Comparison of ENCODE assay signal across 21 cellular contexts in the genomic region with DNA sequence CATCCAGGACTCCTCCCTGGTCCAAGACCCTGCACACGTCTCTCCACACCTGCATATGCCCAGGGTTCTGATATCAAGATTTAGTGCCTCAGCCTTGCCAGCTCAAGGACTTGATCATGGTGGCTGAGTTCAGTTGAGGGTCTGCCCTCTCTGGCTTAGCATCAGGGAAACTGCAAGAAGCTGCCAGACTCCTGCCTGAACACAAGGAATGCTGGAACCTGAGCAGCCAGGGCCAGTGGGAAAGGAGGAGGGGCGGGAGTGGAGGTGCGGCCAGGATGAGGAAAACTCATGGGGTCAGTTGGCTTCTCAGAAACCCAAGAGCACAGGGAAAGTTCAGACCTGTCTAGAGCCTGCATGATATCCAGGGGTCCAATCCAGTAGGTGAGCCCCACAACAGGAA.
"Had no signal": no experiment of that assay in that cellular context is flagged by ENCODE, and none has a peak within 500 bp of the region (broad histone marks: within the 10 kb centered on the region; RNA-seq: fewer than 3 reads in every experiment).

No MANE protein-coding gene starts in this region.

- H3K4me1 ChIP-seq: gastroesophageal sphincter, neural progenitor cell, pancreas, prostate gland, right lobe of liver, stomach, transverse colon had no signal

- DNase-seq: cortex of kidney; effector memory CD4-positive, alpha-beta T cell; left colon; mammary epithelial cell; natural killer cell; occipital lobe; pancreas; right lobe of liver; stimulated activated CD4-positive, alpha-beta T cell treated with anti-CD3 and anti-CD28 coated beads, Interleukin-12 subunit alpha, Interleukin-12 subunit beta, amount 100 ng/mL, for 4 hours; stimulated activated naive CD4-positive, alpha-beta T cell; stomach; transverse colon had no signal

- FAIRE-seq: pancreas had no signal

- H3K9ac ChIP-seq: neural progenitor cell had no signal

- H2AFZ ChIP-seq: neural progenitor cell had no signal

- H3K9me3 ChIP-seq: esophagus muscularis mucosa, gastroesophageal sphincter, pancreas, prostate gland, right lobe of liver, stomach, thoracic aorta, transverse colon had no signal

- H3K27me3 ChIP-seq: neural progenitor cell, pancreas, right lobe of liver, transverse colon had no signal

- H3K27ac Mint-ChIP-seq: mesothelial cell of epicardium, natural killer cell had no signal

- H3K4me1 Mint-ChIP-seq: central memory CD8-positive, alpha-beta T cell; natural killer cell had no signal

- H3K4me3 ChIP-seq: esophagus muscularis mucosa, gastroesophageal sphincter, neural progenitor cell, pancreas, prostate gland, right lobe of liver, skin epidermis, stomach, thoracic aorta, transverse colon had no signal

- H3K27ac ChIP-seq: epithelial cell of prostate, esophagus muscularis mucosa, gastroesophageal sphincter, neural progenitor cell, pancreas, prostate gland, right lobe of liver, skin epidermis, stomach, thoracic aorta, transverse colon had no signal

- H3K9me3 Mint-ChIP-seq: central memory CD8-positive, alpha-beta T cell; natural killer cell had no signal

- H3K4me3 Mint-ChIP-seq: central memory CD8-positive, alpha-beta T cell; mesothelial cell of epicardium; natural killer cell; neural progenitor cell had no signal

- H3K36me3 ChIP-seq: esophagus muscularis mucosa, gastroesophageal sphincter, neural progenitor cell, pancreas, prostate gland, right lobe of liver, stomach, thoracic aorta, transverse colon had no signal

- H3K36me3 Mint-ChIP-seq: mesothelial cell of epicardium, natural killer cell, neural progenitor cell had no signal

- H3K4me2 ChIP-seq: neural progenitor cell had no signal
